ENCODE assay signal across 25 cellular contexts in the genomic region with DNA sequence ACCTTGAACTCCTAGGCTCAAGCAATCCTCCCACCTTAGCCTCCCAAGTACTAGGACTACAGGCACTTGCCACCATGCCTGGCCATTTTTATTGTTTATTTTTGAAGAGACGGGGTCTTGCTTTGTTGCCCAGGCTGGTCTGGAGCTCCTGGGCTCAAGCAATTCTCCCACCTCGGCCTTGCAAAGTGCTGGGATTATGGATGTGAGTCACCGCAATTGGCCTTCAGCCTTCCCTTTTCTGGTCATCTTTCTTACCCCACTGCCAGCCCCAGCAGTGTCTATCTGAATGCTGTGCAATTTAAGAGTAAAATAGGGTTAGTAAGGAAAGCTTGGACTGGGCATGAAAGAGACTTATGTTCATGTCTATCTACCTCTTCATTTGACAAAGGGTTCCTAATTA. TPM values are rescaled to one million over a fixed set of nuclear protein-coding genes. Genes with fewer than 3 reads are reported as not detected.
"Had no signal": no experiment of that assay in that cellular context is flagged by ENCODE, and none has a peak within 500 bp of the region (broad histone marks: within the 10 kb centered on the region; RNA-seq: fewer than 3 reads in every experiment).

No MANE protein-coding gene starts in this region.

- H3K27ac Mint-ChIP-seq: activated CD4-positive, alpha-beta T cell treated with anti-CD3 and anti-CD28 coated beads, Interleukin-2, amount 10 ng/mL, durations not matched to agents 24 days and 14 days; activated naive CD4-positive, alpha-beta T cell treated with anti-CD3 and anti-CD28 coated beads, Interleukin-2, amount 50 U/mL, for 24 hours; activated T-helper 2 cell treated with anti-CD3 and anti-CD28 coated beads, Interferon-gamma antibody, Interleukin-2, Interleukin-4, amounts not matched to agents 10 μg/mL and 5 μg/mL and 100 μg/mL, durations not matched to agents 14 hours and 24 hours and 36 hours; nephron progenitor cell; stimulated activated naive CD8-positive, alpha-beta T cell treated with anti-CD3 and anti-CD28 coated beads, Interleukin-15, Interleukin-2, amounts not matched to agents 100 ng/mL and 50 ng/mL, for 24 hours; T-helper 1 cell treated with Interleukin-12 subunit alpha and Interleukin-12 subunit beta and Interleukin-4 antibody, amounts not matched to agents 30 μg/mL and 1 μg/mL, for 36 hours; WTC11 had no signal

- H3K36me3 ChIP-seq: brain microvascular endothelial cell, prostate gland, upper lobe of right lung had no signal

- H3K4me2 ChIP-seq: hepatocyte had no signal

- DNase-seq: activated CD4-positive, alpha-beta T cell treated with anti-CD3 and anti-CD28 coated beads, Interleukin-2, amount 10 ng/mL, durations not matched to agents 24 days and 14 days; activated T-cell treated with anti-CD3 and anti-CD28 coated beads for 4 hours; amygdala; brain microvascular endothelial cell; dermis blood vessel endothelial cell; erythroblast; foreskin melanocyte; left ventricle myocardium superior; mesendoderm; nephron progenitor cell; stimulated activated CD4-positive, alpha-beta T cell treated with anti-CD3 and anti-CD28 coated beads, Interleukin-4, amount 100 ng/mL, for 24 hours; testis; upper lobe of right lung had no signal

- H3K4me3 Mint-ChIP-seq: activated CD4-positive, alpha-beta T cell treated with anti-CD3 and anti-CD28 coated beads, Interleukin-2, amount 10 ng/mL, durations not matched to agents 24 days and 14 days; activated naive CD4-positive, alpha-beta T cell treated with anti-CD3 and anti-CD28 coated beads, Interleukin-2, amount 50 U/mL, for 24 hours; nephron progenitor cell; stimulated activated naive CD8-positive, alpha-beta T cell treated with anti-CD3 and anti-CD28 coated beads, Interleukin-15, Interleukin-2, amounts not matched to agents 100 ng/mL and 50 ng/mL, for 24 hours; T-helper 1 cell treated with Interleukin-12 subunit alpha and Interleukin-12 subunit beta and Interleukin-4 antibody, amounts not matched to agents 30 μg/mL and 1 μg/mL, for 36 hours; WTC11 had no signal

- H3K27me3 ChIP-seq: brain microvascular endothelial cell, testis, upper lobe of right lung had no signal

- H2AFZ ChIP-seq: hepatocyte had no signal

- H3K4me1 ChIP-seq: prostate gland, testis, upper lobe of right lung had no signal

- H3K9me3 ChIP-seq: prostate gland, testis, upper lobe of right lung had no signal

- H3K4me3 ChIP-seq: hepatocyte, prostate gland, testis, upper lobe of right lung had no signal

- ATAC-seq: left ventricle myocardium superior, sciatic nerve, upper lobe of right lung, WTC11 had no signal

- H3K4me1 Mint-ChIP-seq: activated CD4-positive, alpha-beta T cell treated with anti-CD3 and anti-CD28 coated beads, Interleukin-2, amount 10 ng/mL, durations not matched to agents 24 days and 14 days; activated naive CD4-positive, alpha-beta T cell treated with anti-CD3 and anti-CD28 coated beads, Interleukin-2, amount 50 U/mL, for 24 hours; nephron progenitor cell; WTC11 had no signal

- H3K27ac ChIP-seq: brain microvascular endothelial cell, hepatocyte, prostate gland, testis, upper lobe of right lung had no signal

- H3K9me3 Mint-ChIP-seq: activated CD4-positive, alpha-beta T cell treated with anti-CD3 and anti-CD28 coated beads, Interleukin-2, amount 10 ng/mL, durations not matched to agents 24 days and 14 days; activated naive CD4-positive, alpha-beta T cell treated with anti-CD3 and anti-CD28 coated beads, Interleukin-2, amount 50 U/mL, for 24 hours; activated T-helper 2 cell treated with anti-CD3 and anti-CD28 coated beads, Interferon-gamma antibody, Interleukin-2, Interleukin-4, amounts not matched to agents 10 μg/mL and 5 μg/mL and 100 μg/mL, durations not matched to agents 14 hours and 24 hours and 36 hours; stimulated activated naive CD8-positive, alpha-beta T cell treated with anti-CD3 and anti-CD28 coated beads, Interleukin-15, Interleukin-2, amounts not matched to agents 100 ng/mL and 50 ng/mL, for 24 hours; T-helper 1 cell treated with Interleukin-12 subunit alpha and Interleukin-12 subunit beta and Interleukin-4 antibody, amounts not matched to agents 30 μg/mL and 1 μg/mL, for 36 hours; WTC11 had no signal

- H3K36me3 Mint-ChIP-seq: activated naive CD4-positive, alpha-beta T cell treated with anti-CD3 and anti-CD28 coated beads, Interleukin-2, amount 50 U/mL, for 24 hours; WTC11 had no signal

- H3K79me2 ChIP-seq: hepatocyte had no signal

RNA-seq across cellular contexts. Expression of a gene that starts 6.1 kb away (rescaled TPM):
- total RNA-seq: activated CD4-positive, alpha-beta T cell treated with anti-CD3 and anti-CD28 coated beads, Interleukin-2, amount 10 ng/mL, durations not matched to agents 24 days and 14 days; activated CD8-positive, alpha-beta memory T cell treated with anti-CD3 and anti-CD28 coated beads for 36 hours; activated T-helper 2 cell treated with anti-CD3 and anti-CD28 coated beads, Interferon-gamma antibody, Interleukin-2, Interleukin-4, amounts not matched to agents 10 μg/mL and 5 μg/mL and 100 μg/mL, durations not matched to agents 14 hours and 24 hours and 36 hours; cerebellum; dermis blood vessel endothelial cell; hepatocyte; kidney epithelial cell; left ventricle myocardium superior; sciatic nerve; WTC11 had no signal
- polyA plus RNA-seq: hepatocyte had no signal

RNA-seq across cellular contexts. Expression of a gene that starts 28.9 kb away (rescaled TPM):
- total RNA-seq: activated CD4-positive, alpha-beta T cell treated with anti-CD3 and anti-CD28 coated beads, Interleukin-2, amount 10 ng/mL, durations not matched to agents 24 days and 14 days; activated CD8-positive, alpha-beta memory T cell treated with anti-CD3 and anti-CD28 coated beads for 36 hours; activated T-helper 2 cell treated with anti-CD3 and anti-CD28 coated beads, Interferon-gamma antibody, Interleukin-2, Interleukin-4, amounts not matched to agents 10 μg/mL and 5 μg/mL and 100 μg/mL, durations not matched to agents 14 hours and 24 hours and 36 hours; cerebellum; dermis blood vessel endothelial cell; hepatocyte; kidney epithelial cell; left ventricle myocardium superior; omental fat pad; sciatic nerve; upper lobe of right lung had no signal
- polyA plus RNA-seq: hepatocyte had no signal
